ENCODE assay signal across 7 cellular contexts in the genomic region with DNA sequence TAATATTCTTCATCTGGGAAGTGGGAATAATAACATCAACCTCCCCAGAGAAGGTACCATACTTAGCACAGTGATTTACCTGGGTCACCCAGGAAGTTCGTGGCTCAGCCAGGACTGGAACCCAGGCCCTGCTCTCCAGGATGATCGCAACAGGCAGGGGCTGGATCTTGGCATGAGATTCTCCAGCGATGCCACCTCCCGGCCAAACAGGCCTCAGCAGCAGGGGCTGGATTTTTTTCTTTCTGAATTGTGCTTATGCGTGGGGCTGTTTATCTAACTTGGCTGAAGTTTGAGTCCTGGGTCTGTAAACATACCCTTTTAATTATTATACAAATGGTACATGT.
DNase-seq lines count a peak whose midpoint lies in the region; ATAC-seq and TF ChIP-seq lines count a peak whose summit lies in the region.

No MANE protein-coding gene starts in this region.

- H3K9me2 ChIP-seq in HCT116 (ENCODE audit: insufficient read depth) = no peaks in the 10 kb centered on the region

- RAD21 ChIA-PET in HCT116 (lab: Charles Lee; ENCODE audit: low non-redundant PET in 1 of 2, low total read pairs in 2 of 2, uncharacterized antibody in 2 of 2, unreplicated experiment in 2 of 2) = no interaction called here

- H3K4me3 ChIP-seq in HCT116 (replicated peaks in 1 of 2; ENCODE audit: low read depth in 1 of 2, low read length in 2 of 2) = no peak overlapping the region
- H3K4me3 ChIP-seq in stomach smooth muscle (ENCODE audit: low read length in 2 of 2) = no peak overlapping the region

- no peaks in the 10 kb centered on the region for H3K9me3 Mint-ChIP-seq in activated naive CD8-positive, alpha-beta T cell treated with anti-CD3 and anti-CD28 coated beads for 36 hours

- no peaks in the 10 kb centered on the region for H3K36me3 Mint-ChIP-seq in activated naive CD8-positive, alpha-beta T cell treated with anti-CD3 and anti-CD28 coated beads for 36 hours

- H3K4me2 ChIP-seq in HCT116 (ENCODE audit: low read length) = 0 out of 2 replicates have a peak overlapping the region, but pooled peaks have one; percentile 9

- no peak for TF ChIP-seq POLR2A in HCT116 (IDR thresholded peaks at IDR 0.05; ENCODE audit: borderline replicate concordance, extremely low read depth, insufficient read depth, insufficient read length)

- H3K4me3 Mint-ChIP-seq in activated naive CD8-positive, alpha-beta T cell treated with anti-CD3 and anti-CD28 coated beads for 36 hours = no peak overlapping the region

- DNase-seq in HCT116 (ENCODE audit: low read depth, low spot score) (no peak), SK-MEL-5 (ENCODE audit: low read depth, low spot score) (peak; percentile 74), foreskin keratinocyte (no peak), NCI-H524 (lab: John Stamatoyannopoulos, UW) (no peak)
- no peak for DNase-seq in activated naive CD8-positive, alpha-beta T cell treated with anti-CD3 and anti-CD28 coated beads for 36 hours

- H3K9ac ChIP-seq in HCT116 (ENCODE audit: low read length) (no peak overlapping the region), stomach smooth muscle (ENCODE audit: low read length in 2 of 2) (no peak overlapping the region)

- H3K9me3 ChIP-seq in HCT116 (ENCODE audit: control insufficient read depth in 1 of 2, insufficient read depth in 1 of 2, low read depth in 1 of 2, low read length in 2 of 2) (no peaks in the 10 kb centered on the region), stomach smooth muscle (ENCODE audit: control insufficient read depth in 2 of 2, low read length in 2 of 2) (no peaks in the 10 kb centered on the region)

- POLR2A ChIA-PET in HCT116 (lab: Charles Lee) = no interaction called here

- H4K20me1 ChIP-seq in HCT116 (ENCODE audit: insufficient read depth) = no peaks in the 10 kb centered on the region

- H3K4me1 ChIP-seq in HCT116 (ENCODE audit: control insufficient read depth in 1 of 2, insufficient read depth in 2 of 2, low read length in 2 of 2) (peaks cover 14 to 24% of the 10 kb centered on the region in 2 experiments), foreskin keratinocyte (peaks cover 8% of the 10 kb centered on the region), stomach smooth muscle (ENCODE audit: control insufficient read depth, insufficient read depth, low read length) (peaks cover 28% of the 10 kb centered on the region)

- ATAC-seq in HCT116 = peak; percentile 82
- no peak for ATAC-seq in foreskin keratinocyte
- no peak for ATAC-seq in HG03354 (IDR thresholded peaks at IDR 0.05; ENCODE audit: poor library complexity, severe bottlenecking, unreplicated experiment)

- H3K27ac ChIP-seq in HCT116 (ENCODE audit: low read depth, low read length) = no peak overlapping the region
- no peak overlapping the region for H3K27ac ChIP-seq in foreskin keratinocyte
- H3K27ac ChIP-seq in stomach smooth muscle (ENCODE audit: low read length) = peak overlapping the region; percentile 37

- TF ChIP-seq RAD21 in HCT116 (IDR thresholded peaks at IDR 0.05; ENCODE audit: low read depth) = peak; percentile 81

- H3K4me1 Mint-ChIP-seq in activated naive CD8-positive, alpha-beta T cell treated with anti-CD3 and anti-CD28 coated beads for 36 hours = peaks cover 17% of the 10 kb centered on the region

- H2AFZ ChIP-seq in HCT116 (ENCODE audit: low read depth, low read length, poor library complexity, severe bottlenecking) = peak overlapping the region; percentile 20

- CTCF ChIA-PET in HCT116 (lab: Charles Lee) = no interaction called here

- no peak overlapping the region for H3K27ac Mint-ChIP-seq in activated naive CD8-positive, alpha-beta T cell treated with anti-CD3 and anti-CD28 coated beads for 36 hours

- no TSS peak for BruUV-seq in HCT116 (replicated peaks; lab: Mats Ljungman, UMichigan)

- no peaks in the 10 kb centered on the region for H3K27me3 ChIP-seq in HCT116 (ENCODE audit: insufficient read depth, low read length)
- no peaks in the 10 kb centered on the region for H3K27me3 ChIP-seq in foreskin keratinocyte
- H3K27me3 ChIP-seq in stomach smooth muscle (ENCODE audit: control insufficient read depth in 1 of 2, insufficient read depth in 2 of 2, low read length in 2 of 2) = no peaks in the 10 kb centered on the region

- in situ Hi-C loops in SK-MEL-5 (cut with HindIII; ENCODE audit: low pct_unique_long_range_greater_than_20kb, low sequenced_read_pairs) = no loop called here

- TF ChIP-seq CTCF in HCT116 (IDR thresholded peaks at IDR 0.05 in 2 of 3, conservative IDR thresholded peaks at IDR 0.05 in 1 of 3; ENCODE audit: borderline replicate concordance in 1 of 3, insufficient read depth in 1 of 3, low read depth in 2 of 3, low read length in 2 of 3) (peak; percentile 63 to 66 (median 65); a peak in 5 of 6 replicates), foreskin keratinocyte (conservative IDR thresholded peaks at IDR 0.05) (peak; percentile 65)

- no peaks in the 10 kb centered on the region for H3K27me3 Mint-ChIP-seq in activated naive CD8-positive, alpha-beta T cell treated with anti-CD3 and anti-CD28 coated beads for 36 hours

- no peaks in the 10 kb centered on the region for H3K36me3 ChIP-seq in HCT116 (ENCODE audit: control insufficient read depth in 1 of 2, insufficient read depth in 2 of 2, low read length in 2 of 2)
- no peaks in the 10 kb centered on the region for H3K36me3 ChIP-seq in stomach smooth muscle (ENCODE audit: control insufficient read depth in 2 of 2, insufficient read depth in 2 of 2, low read length in 2 of 2)

- H3K79me2 ChIP-seq in HCT116 (ENCODE audit: insufficient read depth, low read length) = no peaks in the 10 kb centered on the region

- intact Hi-C loops in HCT116 (cut with micrococcal nuclease) = loop anchor here (1.0 kb wide), 1 partner anchor 194 kb away; no protein-coding TSS in a partner anchor

TF ChIP-seq in HCT116, 20 proteins besides CTCF, POLR2A, EP300 and RAD21:
- TF ChIP-seq ZNF274 (IDR thresholded peaks at IDR 0.05; ENCODE audit: low read depth, low read length) = no peak
- TF ChIP-seq CBX3 (IDR thresholded peaks at IDR 0.05; ENCODE audit: low read depth) = 0 out of 2 replicates have a peak, but pooled peaks have one; percentile 37
- TF ChIP-seq JUND (IDR thresholded peaks at IDR 0.05) = no peak
- no peak for TF ChIP-seq REST (IDR thresholded peaks at IDR 0.05; ENCODE audit: low read depth)
- TF ChIP-seq, protein P1, sequence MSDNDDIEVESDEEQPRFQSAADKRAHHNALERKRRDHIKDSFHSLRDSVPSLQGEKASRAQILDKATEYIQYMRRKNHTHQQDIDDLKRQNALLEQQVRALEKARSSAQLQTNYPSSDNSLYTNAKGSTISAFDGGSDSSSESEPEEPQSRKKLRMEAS (IDR thresholded peaks at IDR 0.05) = no peak
- no peak for TF ChIP-seq SP1 (IDR thresholded peaks at IDR 0.05; ENCODE audit: low read depth)
- no peak for TF ChIP-seq ELF1 (IDR thresholded peaks at IDR 0.05; ENCODE audit: borderline replicate concordance, low read depth)
- TF ChIP-seq, protein P2, sequence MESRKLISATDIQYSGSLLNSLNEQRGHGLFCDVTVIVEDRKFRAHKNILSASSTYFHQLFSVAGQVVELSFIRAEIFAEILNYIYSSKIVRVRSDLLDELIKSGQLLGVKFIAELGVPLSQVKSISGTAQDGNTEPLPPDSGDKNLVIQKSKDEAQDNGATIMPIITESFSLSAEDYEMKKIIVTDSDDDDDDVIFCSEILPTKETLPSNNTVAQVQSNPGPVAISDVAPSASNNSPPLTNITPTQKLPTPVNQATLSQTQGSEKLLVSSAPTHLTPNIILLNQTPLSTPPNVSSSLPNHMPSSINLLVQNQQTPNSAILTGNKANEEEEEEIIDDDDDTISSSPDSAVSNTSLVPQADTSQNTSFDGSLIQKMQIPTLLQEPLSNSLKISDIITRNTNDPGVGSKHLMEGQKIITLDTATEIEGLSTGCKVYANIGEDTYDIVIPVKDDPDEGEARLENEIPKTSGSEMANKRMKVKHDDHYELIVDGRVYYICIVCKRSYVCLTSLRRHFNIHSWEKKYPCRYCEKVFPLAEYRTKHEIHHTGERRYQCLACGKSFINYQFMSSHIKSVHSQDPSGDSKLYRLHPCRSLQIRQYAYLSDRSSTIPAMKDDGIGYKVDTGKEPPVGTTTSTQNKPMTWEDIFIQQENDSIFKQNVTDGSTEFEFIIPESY (IDR thresholded peaks at IDR 0.05; ENCODE audit: extremely low read depth, insufficient replicate concordance, low read length) = no peak
